Comparison of ENCODE assay signal across 1 cellular context in the genomic region with DNA sequence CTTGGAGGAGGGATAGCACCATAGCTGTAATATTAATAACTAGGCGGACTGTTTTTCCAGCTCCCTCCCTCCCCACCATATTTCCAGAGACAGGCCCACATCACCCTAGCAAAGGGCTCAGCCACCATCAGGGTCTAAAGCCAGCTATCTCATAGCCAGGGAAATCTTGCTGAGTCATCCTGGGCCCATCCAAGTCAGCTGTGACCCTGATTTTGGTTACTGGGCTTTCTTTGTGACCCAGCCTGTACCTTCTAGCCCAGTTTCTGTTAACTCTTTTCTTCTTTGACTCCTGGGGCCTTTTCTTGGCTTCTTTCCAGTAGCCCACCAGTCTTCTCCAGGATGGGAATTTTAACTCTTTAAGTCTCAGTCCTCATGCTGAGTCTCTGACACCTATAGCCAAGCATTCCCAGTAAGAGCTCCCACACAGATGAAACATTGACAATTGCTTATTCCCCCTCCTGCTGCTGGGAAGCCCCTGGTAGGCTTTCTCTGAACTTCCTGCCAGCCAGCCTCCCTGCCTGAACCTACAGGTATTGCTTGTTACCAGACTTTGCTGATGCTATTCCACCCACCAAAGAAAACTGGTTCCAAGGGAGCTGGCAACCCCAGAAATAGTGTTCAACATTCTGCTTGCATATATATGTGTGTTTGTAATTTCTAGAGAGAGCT.
TF ChIP-seq lines count a peak whose summit lies in the region.

No MANE protein-coding gene starts in this region.

TF ChIP-seq in HepG2, 621 proteins besides CTCF, POLR2A, EP300 and RAD21:
- TF ChIP-seq NFE2L2 (IDR thresholded peaks at IDR 0.05; ENCODE audit: low read length) = peak; percentile 95
- 0 out of 2 replicates have a peak, but pooled peaks have one; percentile 34 for TF ChIP-seq NFE2 (CRISPR knock-in tag; IDR thresholded peaks at IDR 0.05)
- TF ChIP-seq MAFK (conservative IDR thresholded peaks at IDR 0.05 in 1 of 2, IDR thresholded peaks at IDR 0.05 in 1 of 2; ENCODE audit: low read length in 2 of 2) = peak; percentile 51 to 63; a peak in 3 of 4 replicates
- peak; percentile 62 for TF ChIP-seq MAFF (IDR thresholded peaks at IDR 0.05; ENCODE audit: low read depth, low read length)
- no peak for TF ChIP-seq ZBED4 (CRISPR knock-in tag; IDR thresholded peaks at IDR 0.05; ENCODE audit: borderline replicate concordance)
TF ChIP-seq in HepG2: peak in this region for 4.
